In genomic region chr14:81219210-81219820, GRCh38 we compare ENCODE assay signal across 8 cellular contexts. TPM values are rescaled to one million over a fixed set of nuclear protein-coding genes. Genes with fewer than 3 reads are reported as not detected.
A peak's percentile ranks its signal among the peaks of the same experiment; 100 is the strongest.
DNase-seq lines count a peak whose midpoint lies in the region; ATAC-seq and TF ChIP-seq lines count a peak whose summit lies in the region.

No MANE protein-coding gene starts in this region.

- no peaks in the 10 kb centered on the region for H3K4me1 ChIP-seq in BE2C

- H3K27me3 ChIP-seq in BE2C, result no peaks in the 10 kb centered on the region

- no peak for TF ChIP-seq CTCF in BE2C (IDR thresholded peaks at IDR 0.05; ENCODE audit: low read depth, low read length)

- H3K36me3 ChIP-seq in BE2C, result peaks cover 20% of the 10 kb centered on the region

- peak; percentile 68 for ATAC-seq in HG03457 (IDR thresholded peaks at IDR 0.05; ENCODE audit: unreplicated experiment)

- no peaks in the 10 kb centered on the region for H3K9me3 ChIP-seq in BE2C

- peak overlapping the region; percentile 91 for H3K4me3 ChIP-seq in BE2C (ENCODE audit: low read depth, low read length)

- DNase-seq in BE2C (peak; percentile 91), GM19240 (ENCODE audit: insufficient read length, low spot score) (peak; percentile 45), NCI-H524 (lab: John Stamatoyannopoulos, UW) (peak; percentile 100), kidney glomerular epithelial cell (lab: John Stamatoyannopoulos, UW) (peak; percentile 98)
- peak; percentile 80 to 83 for DNase-seq in activated CD4-positive, alpha-beta T cell treated with anti-CD3 and anti-CD28 coated beads for 4 hours
- DNase-seq in stimulated activated CD4-positive, alpha-beta T cell treated with anti-CD3 and anti-CD28 coated beads, Interleukin-15, amount 100 ng/mL, for 48 hours (ENCODE audit: low read depth in 2 of 2), result peak; percentile 68 to 71

- H3K27ac ChIP-seq in cingulate gyrus (ENCODE audit: low read depth, low read length), result peak overlapping the region; percentile 98

RNA-seq across cellular contexts. Expression of gene GTF2A1, which starts 1.4 kb away (rescaled TPM):
- polyA plus RNA-seq in BE2C (2012; ENCODE audit: insufficient read depth, insufficient read length, low read depth), result 19.1 TPM

Comparison
In these comparisons a context has a peak if more than half of its experiments do, and no peak if none do; other contexts are left out.
1. Peak in every context shown above with its lines: DNase-seq, ATAC-seq, H3K4me3 ChIP-seq and H3K27ac ChIP-seq.
2. DNase-seq: peak in every context shown above with its lines; median percentile 100 in NCI-H524; 98 in kidney glomerular epithelial cell; 91 in BE2C; 82 in activated CD4-positive, alpha-beta T cell treated with anti-CD3 and anti-CD28 coated beads for 4 hours; 70 in stimulated activated CD4-positive, alpha-beta T cell treated with anti-CD3 and anti-CD28 coated beads, Interleukin-15, amount 100 ng/mL, for 48 hours; 45 in GM19240.